ENCODE assay signal across 19 cellular contexts in genomic region chr3:143613226-143613625, GRCh38.
"Had no signal": no experiment of that assay in that cellular context is flagged by ENCODE, and none has a peak within 500 bp of the region (broad histone marks: within the 10 kb centered on the region; RNA-seq: fewer than 3 reads in every experiment).

No MANE protein-coding gene starts in this region.

- ATAC-seq: activated CD8-positive, alpha-beta T cell treated with anti-CD3 and anti-CD28 coated beads for 36 hours; gastrocnemius medialis; left lung; stimulated activated naive CD8-positive, alpha-beta T cell treated with anti-CD3 and anti-CD28 coated beads, Interleukin-15, Interleukin-2, amounts not matched to agents 100 U/mL and 50 U/mL, for 24 hours had no signal

- H3K27me3 ChIP-seq: gastrocnemius medialis, left lung, right atrium auricular region, tibial artery, uterus had no signal

- DNase-seq: activated CD4-positive, alpha-beta T cell treated with anti-CD3 and anti-CD28 coated beads for 48 hours; activated CD4-positive, CD25-positive, alpha-beta regulatory T cell; activated CD8-positive, alpha-beta T cell treated with anti-CD3 and anti-CD28 coated beads for 36 hours; activated naive CD4-positive, alpha-beta T cell treated with Interleukin-2 at 50 U/mL for 16 hours; activated T-cell treated with anti-CD3 and anti-CD28 coated beads, Interleukin-2, amount 50 U/mL, for 24 hours; aorta; cerebellar nuclear complex; effector CD4-positive, alpha-beta T cell; gastrocnemius medialis; head of caudate nucleus; kidney; left lung; midbrain; stimulated activated naive CD8-positive, alpha-beta T cell treated with anti-CD3 and anti-CD28 coated beads, Interleukin-15, Interleukin-2, amounts not matched to agents 100 U/mL and 50 U/mL, for 24 hours; substantia nigra; tibial artery; uterus had no signal

- H3K4me1 ChIP-seq: right atrium auricular region, uterus had no signal

- H3K4me3 ChIP-seq: gastrocnemius medialis, left lung, right atrium auricular region, skin epidermis, tibial artery, uterus had no signal

- H3K9me3 ChIP-seq: gastrocnemius medialis, left lung, right atrium auricular region, tibial artery, uterus had no signal

- H3K27ac ChIP-seq: gastrocnemius medialis, left lung, right atrium auricular region, skin epidermis, tibial artery, uterus had no signal

- H3K36me3 ChIP-seq: gastrocnemius medialis, left lung, right atrium auricular region, tibial artery, uterus had no signal
